20 cellular contexts compared by ENCODE assay signal in the genomic region with DNA sequence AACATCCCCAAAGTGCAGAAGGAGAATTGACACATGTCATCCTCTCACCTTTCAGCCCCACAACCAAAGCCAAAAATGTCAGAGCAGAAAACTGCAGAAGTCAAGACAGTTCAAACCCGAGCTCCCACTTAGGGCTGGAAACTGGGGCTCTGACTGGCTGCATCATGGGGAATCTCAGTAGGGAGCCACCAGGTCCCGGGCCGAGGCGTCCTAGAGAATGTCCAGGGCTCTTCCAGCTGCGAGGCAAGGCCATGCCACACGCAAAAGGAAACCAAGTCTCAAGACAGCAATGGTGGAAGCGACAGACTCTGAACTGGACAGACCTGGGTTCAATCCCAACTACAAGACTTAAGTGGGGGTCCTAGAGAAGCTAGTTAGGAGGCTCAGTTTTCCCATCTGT. TPM values are rescaled to one million over a fixed set of nuclear protein-coding genes. Genes with fewer than 3 reads are reported as not detected.
A peak's percentile ranks its signal among the peaks of the same experiment; 100 is the strongest.
DNase-seq lines count a peak whose midpoint lies in the region; ATAC-seq and TF ChIP-seq lines count a peak whose summit lies in the region.
"Had no signal": no experiment of that assay in that cellular context is flagged by ENCODE, and none has a peak within 500 bp of the region (broad histone marks: within the 10 kb centered on the region; RNA-seq: fewer than 3 reads in every experiment).

No MANE protein-coding gene starts in this region.

- TF ChIP-seq POLR2A in esophagus muscularis mucosa (IDR thresholded peaks at IDR 0.05; ENCODE audit: low read depth) (no peak), uterus (IDR thresholded peaks at IDR 0.05) (no peak), right lobe of liver (IDR thresholded peaks at IDR 0.05) (no peak)

- ATAC-seq in right lobe of liver = no peak
- ATAC-seq in T-helper 17 cell = no peak
- ATAC-seq: A549, HCT116 had no signal

- H3K4me1 ChIP-seq in ascending aorta = peaks cover 15 to 54% of the 10 kb centered on the region in 2 donors
- peaks cover 37 to 79% (median 76%) of the 10 kb centered on the region in 4 donors for H3K4me1 ChIP-seq in esophagus muscularis mucosa
- H3K4me1 ChIP-seq in skeletal muscle tissue (ENCODE audit: control insufficient read depth in 3 of 3, insufficient read depth in 3 of 3, low read length in 3 of 3) = peaks cover 30 to 42% (median 37%) of the 10 kb centered on the region in 3 donors
- peaks cover 6 to 22% of the 10 kb centered on the region in 2 donors for H3K4me1 ChIP-seq in uterus
- no peaks in the 10 kb centered on the region for H3K4me1 ChIP-seq in right lobe of liver

- TF ChIP-seq CTCF in ascending aorta (IDR thresholded peaks at IDR 0.05) (no peak), esophagus muscularis mucosa (IDR thresholded peaks at IDR 0.05) (no peak), uterus (IDR thresholded peaks at IDR 0.05) (no peak), right lobe of liver (IDR thresholded peaks at IDR 0.05) (no peak)

- H3K9ac ChIP-seq in skeletal muscle tissue (ENCODE audit: low read depth in 1 of 3, low read length in 3 of 3) = no peak overlapping the region

- peaks cover 5% of the 10 kb centered on the region for H3K36me3 Mint-ChIP-seq in T-helper 17 cell (ENCODE audit: low read depth)
- H3K36me3 Mint-ChIP-seq: CD14-positive monocyte had no signal

- TF ChIP-seq EP300 in esophagus muscularis mucosa (IDR thresholded peaks at IDR 0.05) = no peak

- peaks cover 6 to 9% of the 10 kb centered on the region in 2 donors for H3K36me3 ChIP-seq in ascending aorta
- H3K36me3 ChIP-seq in esophagus muscularis mucosa = peaks cover 0 to 5% (median 0%) of the 10 kb centered on the region in 4 donors
- no peaks in the 10 kb centered on the region for H3K36me3 ChIP-seq in skeletal muscle tissue (ENCODE audit: control insufficient read depth in 3 of 3, insufficient read depth in 3 of 3, low read length in 3 of 3)
- no peaks in the 10 kb centered on the region for H3K36me3 ChIP-seq in uterus
- H3K36me3 ChIP-seq in right lobe of liver = no peaks in the 10 kb centered on the region
- H3K36me3 ChIP-seq: Peyer's patch, SJCRH30 had no signal

- H3K4me1 Mint-ChIP-seq in T-helper 17 cell = peaks cover 5% of the 10 kb centered on the region
- H3K4me1 Mint-ChIP-seq: B cell had no signal

- no peak overlapping the region for H3K4me3 Mint-ChIP-seq in T-helper 17 cell
- H3K4me3 Mint-ChIP-seq: B cell, CD14-positive monocyte had no signal

- H3K9me3 ChIP-seq in ascending aorta (no peaks in the 10 kb centered on the region), esophagus muscularis mucosa (no peaks in the 10 kb centered on the region), skeletal muscle tissue (ENCODE audit: control insufficient read depth in 3 of 3, low read length in 3 of 3) (no peaks in the 10 kb centered on the region), uterus (no peaks in the 10 kb centered on the region), right lobe of liver (no peaks in the 10 kb centered on the region), T-helper 17 cell (ENCODE audit: control insufficient read depth, low read length, poor library complexity, severe bottlenecking) (no peaks in the 10 kb centered on the region)
- H3K9me3 ChIP-seq: A549, Peyer's patch, SJCRH30 had no signal

- peaks cover 26% of the 10 kb centered on the region for H3K27me3 Mint-ChIP-seq in T-helper 17 cell

- H3K27ac ChIP-seq in ascending aorta (peak overlapping the region; percentile 38 to 53), esophagus muscularis mucosa (replicated peaks in 1 of 4) (peak overlapping the region in 3 of 4 donors; percentile 11 to 69 (median 33)), skeletal muscle tissue (ENCODE audit: low read depth, low read length) (peak overlapping the region; percentile 25), uterus (peak overlapping the region; percentile 83 to 95), right lobe of liver (no peak overlapping the region)
- H3K27ac ChIP-seq: A549, SJCRH30 had no signal

- intact Hi-C loops in ascending aorta (cut with DNase I) = no loop called here
- intact Hi-C loops in esophagus muscularis mucosa (cut with DNase I) = no loop called here
- intact Hi-C loops in uterus (cut with DNase I; ENCODE audit: low total_unique reads) = no loop called here
- intact Hi-C loops in right lobe of liver (cut with DNase I) = no loop called here

- DNase-seq in ascending aorta (ENCODE audit: low spot score in 2 of 2) (no peak), esophagus muscularis mucosa (ENCODE audit: extremely low spot score) (no peak), uterus (no peak), NCI-H2029 (lab: John Stamatoyannopoulos, UW) (no peak), right lobe of liver (no peak), T-helper 17 cell (no peak)
- DNase-seq: KG1, NCI-H1092 treated with DMSO at 0.1 percent for 48 hours, NCI-H1436 treated with DMSO at 0.1 percent for 48 hours, NCI-H1930, NCI-H2227 treated with DMSO at 0.1 percent for 48 hours, NCI-H510A treated with DMSO at 0.1 percent for 48 hours, NCI-H748 treated with DMSO at 0.1 percent for 48 hours, SJCRH30 had no signal

- H3K27me3 ChIP-seq in ascending aorta (no peaks in the 10 kb centered on the region), esophagus muscularis mucosa (no peaks in the 10 kb centered on the region), skeletal muscle tissue (ENCODE audit: control insufficient read depth in 3 of 3, insufficient read depth in 3 of 3, low read length in 3 of 3) (no peaks in the 10 kb centered on the region), uterus (no peaks in the 10 kb centered on the region), right lobe of liver (no peaks in the 10 kb centered on the region)
- H3K27me3 ChIP-seq: Peyer's patch, SJCRH30 had no signal

- 100% methylated on average over 7 of the region's 7 CpGs for WGBS in esophagus muscularis mucosa
- WGBS in right lobe of liver (ENCODE audit: insufficient coverage, low coverage, low lambda C conversion rate, missing lambda C conversion rate) = 67% methylated on average over 1 of the region's 7 CpGs

- no peak overlapping the region for H3K27ac Mint-ChIP-seq in T-helper 17 cell
- H3K27ac Mint-ChIP-seq: B cell had no signal

- H3K4me3 ChIP-seq in ascending aorta (no peak overlapping the region), esophagus muscularis mucosa (no peak overlapping the region), skeletal muscle tissue (ENCODE audit: low read length in 3 of 3) (no peak overlapping the region), uterus (no peak overlapping the region), right lobe of liver (no peak overlapping the region)
- H3K4me3 ChIP-seq: A549, Peyer's patch, SJCRH30 had no signal

RNA-seq across cellular contexts. Expression of gene SH3PXD2B, which starts 13.8 kb away (rescaled TPM):
- 60.8 TPM for total RNA-seq in ascending aorta
- total RNA-seq in esophagus muscularis mucosa = 10 to 100 TPM; 41.5 to 66.5 (median 49.2) TPM
- total RNA-seq in skeletal muscle tissue = 12.0 TPM
- total RNA-seq in uterus = 10 to 100 TPM; 26.1 to 82.6 (median 31.0) TPM
- 1 to 10 TPM; 2.5 to 6.8 (median 5.2) TPM for total RNA-seq in right lobe of liver
- total RNA-seq in T-helper 17 cell = under 1 TPM; 0.12 to 0.21 TPM
- total RNA-seq: B cell had no signal

Comparison
In these comparisons a context has a peak if more than half of its experiments do, and no peak if none do; other contexts are left out.
1. H3K27ac ChIP-seq: peak in ascending aorta (2 of 2), esophagus muscularis mucosa (3 of 4), skeletal muscle tissue (single experiment) and uterus (2 of 2); none in right lobe of liver (0 of 3).